ENCODE assay signal across 1 cellular context in the genomic region with DNA sequence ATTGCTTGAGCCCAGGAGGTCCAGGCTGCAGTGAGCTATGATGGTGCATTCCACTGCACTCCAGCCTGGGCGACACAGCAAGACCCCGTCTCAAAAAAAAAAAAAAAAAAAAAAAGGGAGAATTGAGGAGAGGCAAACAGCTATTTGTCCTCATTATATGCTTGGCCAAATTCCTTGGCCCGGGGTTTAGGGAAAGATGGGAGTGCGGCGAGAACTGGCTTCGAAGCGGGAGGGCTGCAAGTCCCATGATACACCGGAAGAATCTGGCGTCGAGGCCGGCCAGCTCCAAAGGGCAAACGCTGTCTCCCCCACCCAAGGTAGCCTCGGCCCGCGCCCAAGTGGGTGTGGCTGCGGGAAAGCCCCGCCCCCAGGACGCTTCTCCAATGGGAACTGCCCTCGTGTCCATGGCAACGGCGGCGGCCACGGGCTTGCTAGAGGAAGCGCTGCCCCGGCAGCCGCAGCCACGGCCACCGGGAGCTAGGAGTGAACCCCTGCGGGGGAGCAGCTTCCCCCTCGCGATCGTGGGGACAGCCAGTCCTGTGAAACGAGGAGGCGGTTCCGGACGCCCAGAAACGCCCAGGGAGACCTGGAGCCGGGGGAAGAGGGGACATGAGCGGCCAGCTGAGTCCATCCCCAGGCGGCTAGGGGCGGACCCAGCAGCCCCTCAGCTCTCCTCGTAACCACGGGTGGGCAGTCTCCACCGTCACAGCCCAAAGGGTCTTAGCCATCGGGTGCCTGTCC.
TF ChIP-seq lines count a peak whose summit lies in the region.

A gene with protein sequence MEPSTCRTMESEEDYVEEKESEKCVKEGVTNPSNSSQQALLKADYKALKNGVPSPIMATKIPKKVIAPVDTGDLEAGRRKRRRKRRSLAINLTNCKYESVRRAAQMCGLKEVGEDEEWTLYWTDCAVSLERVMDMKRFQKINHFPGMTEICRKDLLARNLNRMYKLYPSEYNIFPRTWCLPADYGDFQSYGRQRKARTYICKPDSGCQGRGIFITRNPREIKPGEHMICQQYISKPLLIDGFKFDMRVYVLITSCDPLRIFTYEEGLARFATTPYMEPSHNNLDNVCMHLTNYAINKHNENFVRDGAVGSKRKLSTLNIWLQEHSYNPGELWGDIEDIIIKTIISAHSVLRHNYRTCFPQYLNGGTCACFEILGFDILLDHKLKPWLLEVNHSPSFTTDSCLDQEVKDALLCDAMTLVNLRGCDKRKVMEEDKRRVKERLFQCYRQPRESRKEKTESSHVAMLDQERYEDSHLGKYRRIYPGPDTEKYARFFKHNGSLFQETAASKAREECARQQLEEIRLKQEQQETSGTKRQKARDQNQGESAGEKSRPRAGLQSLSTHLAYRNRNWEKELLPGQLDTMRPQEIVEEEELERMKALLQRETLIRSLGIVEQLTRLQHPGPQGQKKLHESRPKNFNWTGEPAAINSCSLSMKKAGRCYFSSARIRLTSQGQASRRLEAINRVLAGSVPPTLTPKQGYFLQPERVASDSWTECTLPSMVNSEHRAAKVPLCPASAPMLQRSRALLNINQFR (plus strand): TSS at position 434 of the 741 bp plus-strand sequence. CDS start 1,075 bp downstream, outside the sequence.

TF ChIP-seq in K562, 482 proteins besides CTCF, POLR2A, EP300 and RAD21 (continued from another document and continues in another):
- peak; percentile 39; the same call in 1 of the 2 replicates for TF ChIP-seq ESRRA (IDR thresholded peaks at IDR 0.05; ENCODE audit: borderline replicate concordance, low read depth)
- TF ChIP-seq, protein P1, sequence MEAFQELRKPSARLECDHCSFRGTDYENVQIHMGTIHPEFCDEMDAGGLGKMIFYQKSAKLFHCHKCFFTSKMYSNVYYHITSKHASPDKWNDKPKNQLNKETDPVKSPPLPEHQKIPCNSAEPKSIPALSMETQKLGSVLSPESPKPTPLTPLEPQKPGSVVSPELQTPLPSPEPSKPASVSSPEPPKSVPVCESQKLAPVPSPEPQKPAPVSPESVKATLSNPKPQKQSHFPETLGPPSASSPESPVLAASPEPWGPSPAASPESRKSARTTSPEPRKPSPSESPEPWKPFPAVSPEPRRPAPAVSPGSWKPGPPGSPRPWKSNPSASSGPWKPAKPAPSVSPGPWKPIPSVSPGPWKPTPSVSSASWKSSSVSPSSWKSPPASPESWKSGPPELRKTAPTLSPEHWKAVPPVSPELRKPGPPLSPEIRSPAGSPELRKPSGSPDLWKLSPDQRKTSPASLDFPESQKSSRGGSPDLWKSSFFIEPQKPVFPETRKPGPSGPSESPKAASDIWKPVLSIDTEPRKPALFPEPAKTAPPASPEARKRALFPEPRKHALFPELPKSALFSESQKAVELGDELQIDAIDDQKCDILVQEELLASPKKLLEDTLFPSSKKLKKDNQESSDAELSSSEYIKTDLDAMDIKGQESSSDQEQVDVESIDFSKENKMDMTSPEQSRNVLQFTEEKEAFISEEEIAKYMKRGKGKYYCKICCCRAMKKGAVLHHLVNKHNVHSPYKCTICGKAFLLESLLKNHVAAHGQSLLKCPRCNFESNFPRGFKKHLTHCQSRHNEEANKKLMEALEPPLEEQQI (IDR thresholded peaks at IDR 0.05) = no peak
- TF ChIP-seq SRSF7 (optimal IDR thresholded peaks at IDR 0.05; ENCODE audit: low read depth, low read length) = no peak
- peak; percentile 60; the same call in 1 of the 2 replicates for TF ChIP-seq ZBTB7A (IDR thresholded peaks at IDR 0.05; ENCODE audit: borderline replicate concordance, control insufficient read depth, low read depth, low read length)
- TF ChIP-seq KDM5B (IDR thresholded peaks at IDR 0.05; ENCODE audit: insufficient replicate concordance, low read depth, low read length) = peak; percentile 56
- no peak for TF ChIP-seq SAP30 (IDR thresholded peaks at IDR 0.05; ENCODE audit: borderline replicate concordance, insufficient read depth, low read depth, low read length, poor library complexity, severe bottlenecking)
- TF ChIP-seq, protein P2, sequence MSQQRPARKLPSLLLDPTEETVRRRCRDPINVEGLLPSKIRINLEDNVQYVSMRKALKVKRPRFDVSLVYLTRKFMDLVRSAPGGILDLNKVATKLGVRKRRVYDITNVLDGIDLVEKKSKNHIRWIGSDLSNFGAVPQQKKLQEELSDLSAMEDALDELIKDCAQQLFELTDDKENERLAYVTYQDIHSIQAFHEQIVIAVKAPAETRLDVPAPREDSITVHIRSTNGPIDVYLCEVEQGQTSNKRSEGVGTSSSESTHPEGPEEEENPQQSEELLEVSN (IDR thresholded peaks at IDR 0.05; ENCODE audit: borderline replicate concordance in 1 of 2, extremely low read depth in 1 of 2, insufficient read depth in 1 of 2, insufficient read length in 1 of 2, low read depth in 1 of 2, low read length in 1 of 2, poor library complexity in 1 of 2, severe bottlenecking in 1 of 2) = peak; percentile 75 to 77
- TF ChIP-seq, protein P3, sequence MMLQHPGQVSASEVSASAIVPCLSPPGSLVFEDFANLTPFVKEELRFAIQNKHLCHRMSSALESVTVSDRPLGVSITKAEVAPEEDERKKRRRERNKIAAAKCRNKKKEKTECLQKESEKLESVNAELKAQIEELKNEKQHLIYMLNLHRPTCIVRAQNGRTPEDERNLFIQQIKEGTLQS (IDR thresholded peaks at IDR 0.05) = no peak
- TF ChIP-seq, protein P3 (CRISPR knock-in tag; conservative IDR thresholded peaks at IDR 0.05) = no peak
- TF ChIP-seq, protein P4, sequence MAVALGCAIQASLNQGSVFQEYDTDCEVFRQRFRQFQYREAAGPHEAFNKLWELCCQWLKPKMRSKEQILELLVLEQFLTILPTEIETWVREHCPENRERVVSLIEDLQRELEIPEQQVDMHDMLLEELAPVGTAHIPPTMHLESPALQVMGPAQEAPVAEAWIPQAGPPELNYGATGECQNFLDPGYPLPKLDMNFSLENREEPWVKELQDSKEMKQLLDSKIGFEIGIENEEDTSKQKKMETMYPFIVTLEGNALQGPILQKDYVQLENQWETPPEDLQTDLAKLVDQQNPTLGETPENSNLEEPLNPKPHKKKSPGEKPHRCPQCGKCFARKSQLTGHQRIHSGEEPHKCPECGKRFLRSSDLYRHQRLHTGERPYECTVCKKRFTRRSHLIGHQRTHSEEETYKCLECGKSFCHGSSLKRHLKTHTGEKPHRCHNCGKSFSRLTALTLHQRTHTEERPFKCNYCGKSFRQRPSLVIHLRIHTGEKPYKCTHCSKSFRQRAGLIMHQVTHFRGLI (CRISPR knock-in tag; IDR thresholded peaks at IDR 0.05) = 0 out of 2 replicates have a peak, but pooled peaks have one; percentile 34
- no peak; the same call in 1 of the 2 replicates for TF ChIP-seq LARP7 (IDR thresholded peaks at IDR 0.05)
- TF ChIP-seq SMARCA4 (IDR thresholded peaks at IDR 0.05) = 0 out of 2 replicates have a peak, but pooled peaks have one; percentile 27
- TF ChIP-seq CREB1 (IDR thresholded peaks at IDR 0.05) = 0 out of 2 replicates have a peak, but pooled peaks have one; percentile 6
- no peak; the same call in 1 of the 2 replicates for TF ChIP-seq CREB1 (CRISPR knock-in tag; IDR thresholded peaks at IDR 0.05)
- TF ChIP-seq, protein P5, sequence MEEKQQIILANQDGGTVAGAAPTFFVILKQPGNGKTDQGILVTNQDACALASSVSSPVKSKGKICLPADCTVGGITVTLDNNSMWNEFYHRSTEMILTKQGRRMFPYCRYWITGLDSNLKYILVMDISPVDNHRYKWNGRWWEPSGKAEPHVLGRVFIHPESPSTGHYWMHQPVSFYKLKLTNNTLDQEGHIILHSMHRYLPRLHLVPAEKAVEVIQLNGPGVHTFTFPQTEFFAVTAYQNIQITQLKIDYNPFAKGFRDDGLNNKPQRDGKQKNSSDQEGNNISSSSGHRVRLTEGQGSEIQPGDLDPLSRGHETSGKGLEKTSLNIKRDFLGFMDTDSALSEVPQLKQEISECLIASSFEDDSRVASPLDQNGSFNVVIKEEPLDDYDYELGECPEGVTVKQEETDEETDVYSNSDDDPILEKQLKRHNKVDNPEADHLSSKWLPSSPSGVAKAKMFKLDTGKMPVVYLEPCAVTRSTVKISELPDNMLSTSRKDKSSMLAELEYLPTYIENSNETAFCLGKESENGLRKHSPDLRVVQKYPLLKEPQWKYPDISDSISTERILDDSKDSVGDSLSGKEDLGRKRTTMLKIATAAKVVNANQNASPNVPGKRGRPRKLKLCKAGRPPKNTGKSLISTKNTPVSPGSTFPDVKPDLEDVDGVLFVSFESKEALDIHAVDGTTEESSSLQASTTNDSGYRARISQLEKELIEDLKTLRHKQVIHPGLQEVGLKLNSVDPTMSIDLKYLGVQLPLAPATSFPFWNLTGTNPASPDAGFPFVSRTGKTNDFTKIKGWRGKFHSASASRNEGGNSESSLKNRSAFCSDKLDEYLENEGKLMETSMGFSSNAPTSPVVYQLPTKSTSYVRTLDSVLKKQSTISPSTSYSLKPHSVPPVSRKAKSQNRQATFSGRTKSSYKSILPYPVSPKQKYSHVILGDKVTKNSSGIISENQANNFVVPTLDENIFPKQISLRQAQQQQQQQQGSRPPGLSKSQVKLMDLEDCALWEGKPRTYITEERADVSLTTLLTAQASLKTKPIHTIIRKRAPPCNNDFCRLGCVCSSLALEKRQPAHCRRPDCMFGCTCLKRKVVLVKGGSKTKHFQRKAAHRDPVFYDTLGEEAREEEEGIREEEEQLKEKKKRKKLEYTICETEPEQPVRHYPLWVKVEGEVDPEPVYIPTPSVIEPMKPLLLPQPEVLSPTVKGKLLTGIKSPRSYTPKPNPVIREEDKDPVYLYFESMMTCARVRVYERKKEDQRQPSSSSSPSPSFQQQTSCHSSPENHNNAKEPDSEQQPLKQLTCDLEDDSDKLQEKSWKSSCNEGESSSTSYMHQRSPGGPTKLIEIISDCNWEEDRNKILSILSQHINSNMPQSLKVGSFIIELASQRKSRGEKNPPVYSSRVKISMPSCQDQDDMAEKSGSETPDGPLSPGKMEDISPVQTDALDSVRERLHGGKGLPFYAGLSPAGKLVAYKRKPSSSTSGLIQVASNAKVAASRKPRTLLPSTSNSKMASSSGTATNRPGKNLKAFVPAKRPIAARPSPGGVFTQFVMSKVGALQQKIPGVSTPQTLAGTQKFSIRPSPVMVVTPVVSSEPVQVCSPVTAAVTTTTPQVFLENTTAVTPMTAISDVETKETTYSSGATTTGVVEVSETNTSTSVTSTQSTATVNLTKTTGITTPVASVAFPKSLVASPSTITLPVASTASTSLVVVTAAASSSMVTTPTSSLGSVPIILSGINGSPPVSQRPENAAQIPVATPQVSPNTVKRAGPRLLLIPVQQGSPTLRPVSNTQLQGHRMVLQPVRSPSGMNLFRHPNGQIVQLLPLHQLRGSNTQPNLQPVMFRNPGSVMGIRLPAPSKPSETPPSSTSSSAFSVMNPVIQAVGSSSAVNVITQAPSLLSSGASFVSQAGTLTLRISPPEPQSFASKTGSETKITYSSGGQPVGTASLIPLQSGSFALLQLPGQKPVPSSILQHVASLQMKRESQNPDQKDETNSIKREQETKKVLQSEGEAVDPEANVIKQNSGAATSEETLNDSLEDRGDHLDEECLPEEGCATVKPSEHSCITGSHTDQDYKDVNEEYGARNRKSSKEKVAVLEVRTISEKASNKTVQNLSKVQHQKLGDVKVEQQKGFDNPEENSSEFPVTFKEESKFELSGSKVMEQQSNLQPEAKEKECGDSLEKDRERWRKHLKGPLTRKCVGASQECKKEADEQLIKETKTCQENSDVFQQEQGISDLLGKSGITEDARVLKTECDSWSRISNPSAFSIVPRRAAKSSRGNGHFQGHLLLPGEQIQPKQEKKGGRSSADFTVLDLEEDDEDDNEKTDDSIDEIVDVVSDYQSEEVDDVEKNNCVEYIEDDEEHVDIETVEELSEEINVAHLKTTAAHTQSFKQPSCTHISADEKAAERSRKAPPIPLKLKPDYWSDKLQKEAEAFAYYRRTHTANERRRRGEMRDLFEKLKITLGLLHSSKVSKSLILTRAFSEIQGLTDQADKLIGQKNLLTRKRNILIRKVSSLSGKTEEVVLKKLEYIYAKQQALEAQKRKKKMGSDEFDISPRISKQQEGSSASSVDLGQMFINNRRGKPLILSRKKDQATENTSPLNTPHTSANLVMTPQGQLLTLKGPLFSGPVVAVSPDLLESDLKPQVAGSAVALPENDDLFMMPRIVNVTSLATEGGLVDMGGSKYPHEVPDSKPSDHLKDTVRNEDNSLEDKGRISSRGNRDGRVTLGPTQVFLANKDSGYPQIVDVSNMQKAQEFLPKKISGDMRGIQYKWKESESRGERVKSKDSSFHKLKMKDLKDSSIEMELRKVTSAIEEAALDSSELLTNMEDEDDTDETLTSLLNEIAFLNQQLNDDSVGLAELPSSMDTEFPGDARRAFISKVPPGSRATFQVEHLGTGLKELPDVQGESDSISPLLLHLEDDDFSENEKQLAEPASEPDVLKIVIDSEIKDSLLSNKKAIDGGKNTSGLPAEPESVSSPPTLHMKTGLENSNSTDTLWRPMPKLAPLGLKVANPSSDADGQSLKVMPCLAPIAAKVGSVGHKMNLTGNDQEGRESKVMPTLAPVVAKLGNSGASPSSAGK (IDR thresholded peaks at IDR 0.05) = peak; percentile 67; the same call in 1 of the 2 replicates
- TF ChIP-seq JUN (IDR thresholded peaks at IDR 0.05; ENCODE audit: borderline replicate concordance, low read depth, low read length) = no peak
- 0 out of 2 replicates have a peak, but pooled peaks have one; percentile 50 for TF ChIP-seq JUN (CRISPR knock-in tag; IDR thresholded peaks at IDR 0.05; ENCODE audit: borderline replicate concordance)
- peak in 1 of 2 experiments; percentile 33; a peak in 1 of 4 replicates for TF ChIP-seq SRF (CRISPR knock-in tag; IDR thresholded peaks at IDR 0.05)
- TF ChIP-seq, protein P6, sequence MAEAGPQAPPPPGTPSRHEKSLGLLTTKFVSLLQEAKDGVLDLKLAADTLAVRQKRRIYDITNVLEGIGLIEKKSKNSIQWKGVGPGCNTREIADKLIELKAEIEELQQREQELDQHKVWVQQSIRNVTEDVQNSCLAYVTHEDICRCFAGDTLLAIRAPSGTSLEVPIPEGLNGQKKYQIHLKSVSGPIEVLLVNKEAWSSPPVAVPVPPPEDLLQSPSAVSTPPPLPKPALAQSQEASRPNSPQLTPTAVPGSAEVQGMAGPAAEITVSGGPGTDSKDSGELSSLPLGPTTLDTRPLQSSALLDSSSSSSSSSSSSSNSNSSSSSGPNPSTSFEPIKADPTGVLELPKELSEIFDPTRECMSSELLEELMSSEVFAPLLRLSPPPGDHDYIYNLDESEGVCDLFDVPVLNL (CRISPR knock-in tag; IDR thresholded peaks at IDR 0.05; ENCODE audit: low read depth) = no peak
- no peak for TF ChIP-seq ZNF436 (CRISPR knock-in tag; IDR thresholded peaks at IDR 0.05)
- TF ChIP-seq SMARCC2 (IDR thresholded peaks at IDR 0.05; ENCODE audit: low read depth) = no peak
- TF ChIP-seq, protein P7, sequence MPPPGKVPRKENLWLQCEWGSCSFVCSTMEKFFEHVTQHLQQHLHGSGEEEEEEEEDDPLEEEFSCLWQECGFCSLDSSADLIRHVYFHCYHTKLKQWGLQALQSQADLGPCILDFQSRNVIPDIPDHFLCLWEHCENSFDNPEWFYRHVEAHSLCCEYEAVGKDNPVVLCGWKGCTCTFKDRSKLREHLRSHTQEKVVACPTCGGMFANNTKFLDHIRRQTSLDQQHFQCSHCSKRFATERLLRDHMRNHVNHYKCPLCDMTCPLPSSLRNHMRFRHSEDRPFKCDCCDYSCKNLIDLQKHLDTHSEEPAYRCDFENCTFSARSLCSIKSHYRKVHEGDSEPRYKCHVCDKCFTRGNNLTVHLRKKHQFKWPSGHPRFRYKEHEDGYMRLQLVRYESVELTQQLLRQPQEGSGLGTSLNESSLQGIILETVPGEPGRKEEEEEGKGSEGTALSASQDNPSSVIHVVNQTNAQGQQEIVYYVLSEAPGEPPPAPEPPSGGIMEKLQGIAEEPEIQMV (tag; conservative IDR thresholded peaks at IDR 0.05; ENCODE audit: low read depth) = no peak
- no peak for TF ChIP-seq SMARCB1 (IDR thresholded peaks at IDR 0.05; ENCODE audit: insufficient read length, low read depth)
